Comparison of ENCODE assay signal across 8 cellular contexts in the genomic region with DNA sequence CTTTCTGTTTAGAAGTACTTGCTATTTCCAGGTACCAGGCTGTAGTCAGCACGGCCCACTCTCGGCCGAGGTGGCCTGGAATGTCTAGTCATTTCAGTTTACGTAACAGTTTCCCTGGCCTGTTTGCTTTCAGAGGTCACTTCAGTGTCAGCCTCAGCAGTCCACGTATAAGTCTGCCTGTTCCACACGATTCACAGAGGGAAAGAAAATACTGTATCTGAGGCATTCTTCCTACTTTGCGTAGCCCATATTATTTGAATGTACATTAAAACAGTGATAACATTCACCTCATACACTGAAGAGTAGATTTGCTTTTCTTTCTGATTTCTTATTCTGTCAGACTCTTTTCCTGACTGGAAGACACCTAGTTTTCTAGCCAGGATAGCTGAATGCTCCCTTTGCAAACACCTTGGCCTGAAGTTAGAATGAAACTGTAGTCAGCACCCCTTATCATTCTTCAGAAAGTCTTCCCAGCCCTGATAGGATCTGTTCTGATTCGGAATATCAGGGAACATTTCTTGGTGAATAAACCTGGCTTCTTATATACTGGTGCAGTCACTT.
A peak's percentile ranks its signal among the peaks of the same experiment; 100 is the strongest.
DNase-seq lines count a peak whose midpoint lies in the region; ATAC-seq, FAIRE-seq and TF ChIP-seq lines count a peak whose summit lies in the region.

No MANE protein-coding gene starts in this region.

- FAIRE-seq in small intestine (lab: Jason Lieb, UNC) = no peak

- intact Hi-C loops in sigmoid colon (cut with DNase I) = loop anchor here (5.0 kb wide), 2 partner anchors 60 to 130 kb away; no protein-coding TSS in a partner anchor

- H3K4me3 ChIP-seq in cardiac muscle cell = no peak overlapping the region
- peak overlapping the region in 2 of 4 donors; percentile 2 to 10 for H3K4me3 ChIP-seq in sigmoid colon
- H3K4me3 ChIP-seq in small intestine (ENCODE audit: low read depth in 1 of 2, low read length in 2 of 2) = no peak overlapping the region

- no peak for TF ChIP-seq CTCF in cardiac muscle cell (IDR thresholded peaks at IDR 0.05; ENCODE audit: low read depth, low read length)
- no peak for TF ChIP-seq CTCF in sigmoid colon (IDR thresholded peaks at IDR 0.05)

- peak in 1 of 4 donors; percentile 33 for TF ChIP-seq EP300 in sigmoid colon (IDR thresholded peaks at IDR 0.05)

- H3K27me3 ChIP-seq in cardiac muscle cell = no peaks in the 10 kb centered on the region
- no peaks in the 10 kb centered on the region for H3K27me3 ChIP-seq in sigmoid colon
- H3K27me3 ChIP-seq in small intestine (ENCODE audit: control insufficient read depth in 2 of 2, insufficient read depth in 2 of 2, low read length in 2 of 2) = no peaks in the 10 kb centered on the region

- peak; percentile 88 for DNase-seq in H4 (ENCODE audit: low spot score)
- DNase-seq in SW480 (ENCODE audit: low spot score) = peak; percentile 76
- peak; percentile 88 to 89 for DNase-seq in cardiac muscle cell (ENCODE audit: low read depth in 1 of 2, low spot score in 1 of 2)
- DNase-seq in sigmoid colon = peak; percentile 86
- DNase-seq in small intestine = no peak
- no peak for DNase-seq in activated CD4-positive, alpha-beta T cell treated with anti-CD3 and anti-CD28 coated beads for 48 hours
- DNase-seq in NCI-H187 (lab: John Stamatoyannopoulos, UW) = no peak

- no peaks in the 10 kb centered on the region for H3K9me3 ChIP-seq in cardiac muscle cell (ENCODE audit: low read depth)
- H3K9me3 ChIP-seq in sigmoid colon = no peaks in the 10 kb centered on the region
- H3K9me3 ChIP-seq in small intestine (ENCODE audit: control insufficient read depth, low read depth) = no peaks in the 10 kb centered on the region

- WGBS in sigmoid colon, 2 donors = 14 to 48% methylated on average over 8 of the region's 8 CpGs
- WGBS in small intestine, 3 donors = 47 to 68% (median 67%) methylated on average over 8 of the region's 8 CpGs

- no peaks in the 10 kb centered on the region for H3K36me3 ChIP-seq in cardiac muscle cell
- no peaks in the 10 kb centered on the region for H3K36me3 ChIP-seq in sigmoid colon
- no peaks in the 10 kb centered on the region for H3K36me3 ChIP-seq in small intestine (ENCODE audit: control insufficient read depth in 2 of 2, insufficient read depth in 2 of 2, low read length in 2 of 2)

- H3K4me1 ChIP-seq in cardiac muscle cell (ENCODE audit: low read depth) = peaks cover 65% of the 10 kb centered on the region
- H3K4me1 ChIP-seq in sigmoid colon = peaks cover 0 to 64% (median 53%) of the 10 kb centered on the region in 4 donors
- peaks cover 2 to 5% of the 10 kb centered on the region in 2 donors for H3K4me1 ChIP-seq in small intestine (ENCODE audit: control insufficient read depth in 2 of 2, insufficient read depth in 1 of 2, low read depth in 1 of 2, low read length in 1 of 2)

- no peak for TF ChIP-seq POLR2A in sigmoid colon (IDR thresholded peaks at IDR 0.05)

- H3K27ac ChIP-seq in cardiac muscle cell = peak overlapping the region; percentile 97
- H3K27ac ChIP-seq in sigmoid colon = peak overlapping the region; percentile 74 to 88 (median 82)
- H3K27ac ChIP-seq in small intestine (ENCODE audit: low read depth in 1 of 2, low read length in 1 of 2) = peak overlapping the region in 1 of 2 donors; percentile 91

- ATAC-seq in GM21717 (IDR thresholded peaks at IDR 0.05; ENCODE audit: unreplicated experiment) = no peak

Comparison
In these comparisons a context has a peak if more than half of its experiments do, and no peak if none do; other contexts are left out.
1. DNase-seq: peak in H4 (single experiment), SW480 (single experiment), cardiac muscle cell (2 of 2) and sigmoid colon (single experiment); none in small intestine (single experiment), activated CD4-positive, alpha-beta T cell treated with anti-CD3 and anti-CD28 coated beads for 48 hours (single experiment) and NCI-H187 (0 of 2).